In the genomic region with DNA sequence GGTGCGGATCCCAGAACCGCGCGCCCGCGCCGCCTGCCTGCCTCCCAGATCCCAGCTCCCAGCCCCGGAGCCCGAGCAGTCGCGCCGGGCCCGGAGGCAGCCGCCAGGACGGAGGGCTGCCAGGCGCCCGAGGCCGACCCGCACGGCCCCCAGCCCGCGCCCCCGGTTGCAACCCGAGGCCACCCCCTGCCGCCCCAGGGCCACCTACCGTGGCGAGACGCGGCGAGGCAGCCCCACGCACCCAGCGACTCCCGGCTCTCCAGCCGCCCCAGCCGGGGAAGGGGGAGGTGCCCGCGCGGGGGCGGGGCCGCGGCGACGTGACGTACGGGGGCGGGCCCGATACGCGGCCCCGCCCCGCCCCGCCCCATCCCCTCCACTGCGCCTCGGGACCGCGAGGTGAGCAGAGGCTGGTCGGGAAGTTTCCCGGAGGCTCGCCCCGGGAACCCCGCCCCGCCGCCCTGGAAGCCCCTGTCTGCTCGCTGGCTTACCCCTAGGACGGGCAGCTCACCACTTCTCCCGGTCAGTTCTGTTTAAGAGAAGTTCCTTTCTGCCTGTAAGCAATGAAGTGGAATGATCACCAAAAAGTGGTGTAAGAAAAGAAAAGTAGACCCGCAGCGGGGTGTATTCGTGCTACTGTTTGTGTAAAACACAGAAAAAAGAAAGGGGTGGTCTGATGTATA, we compare ENCODE assay signal across 8 cellular contexts. TPM values are rescaled to one million over a fixed set of nuclear protein-coding genes. Genes with fewer than 3 reads are reported as not detected.
A peak's percentile ranks its signal among the peaks of the same experiment; 100 is the strongest.
DNase-seq lines count a peak whose midpoint lies in the region; ATAC-seq and TF ChIP-seq lines count a peak whose summit lies in the region.

Gene TPST2 (minus strand): TSS at position 288 of the 680 bp plus-strand sequence. CDS start 48,502 bp downstream, outside the sequence.

- H3K36me3 Mint-ChIP-seq in activated T-helper 17 cell treated with anti-CD3 and anti-CD28 coated beads, Interleukin-2, amount 50 U/mL, for 72 hours (ENCODE audit: low read depth): peaks cover 7% of the 10 kb centered on the region
- H3K36me3 Mint-ChIP-seq in natural killer cell: no peaks in the 10 kb centered on the region

- peak within 1 kb of the TSS; percentile 93 for H3K4me2 ChIP-seq in BLaER1

- H3K4me3 Mint-ChIP-seq in activated T-helper 17 cell treated with anti-CD3 and anti-CD28 coated beads, Interleukin-2, amount 50 U/mL, for 72 hours: peak within 1 kb of the TSS; percentile 94
- H3K4me3 Mint-ChIP-seq in natural killer cell: peak within 1 kb of the TSS; percentile 94

- ATAC-seq in GM19328 (IDR thresholded peaks at IDR 0.05; ENCODE audit: unreplicated experiment) (peak; percentile 66), HG03565 (IDR thresholded peaks at IDR 0.05; ENCODE audit: unreplicated experiment) (peak; percentile 46), natural killer cell (peak; percentile 73 to 89 (median 77))
- ATAC-seq in activated T-helper 17 cell treated with anti-CD3 and anti-CD28 coated beads, Interleukin-2, amount 50 U/mL, for 72 hours (replicated peaks): peak; percentile 92

- TF ChIP-seq CTCF in fibroblast of mammary gland (conservative IDR thresholded peaks at IDR 0.05; ENCODE audit: control insufficient read depth, insufficient read depth, low read depth, low read length) (no peak), natural killer cell (IDR thresholded peaks at IDR 0.05) (no peak)

- no peaks in the 10 kb centered on the region for H3K27me3 ChIP-seq in BLaER1

- peak within 1 kb of the TSS; percentile 93 for H3K27ac ChIP-seq in BLaER1

- H3K9me3 Mint-ChIP-seq in activated T-helper 17 cell treated with anti-CD3 and anti-CD28 coated beads, Interleukin-2, amount 50 U/mL, for 72 hours: no peaks in the 10 kb centered on the region
- no peaks in the 10 kb centered on the region for H3K9me3 Mint-ChIP-seq in natural killer cell

- H3K9ac ChIP-seq in BLaER1: peak within 1 kb of the TSS; percentile 96

- H3K4me3 ChIP-seq in BLaER1 (peak within 1 kb of the TSS; percentile 99), fibroblast of mammary gland (ENCODE audit: control insufficient read depth, low read depth, low read length) (peak within 1 kb of the TSS; percentile 69)

- H3K36me3 ChIP-seq in BLaER1: peaks cover 9% of the 10 kb centered on the region

- H3K4me1 ChIP-seq in BLaER1: peaks cover 62% of the 10 kb centered on the region

- peak within 1 kb of the TSS; percentile 89 for H3K27ac Mint-ChIP-seq in activated T-helper 17 cell treated with anti-CD3 and anti-CD28 coated beads, Interleukin-2, amount 50 U/mL, for 72 hours
- peak within 1 kb of the TSS; percentile 92 to 94 for H3K27ac Mint-ChIP-seq in natural killer cell

- intact Hi-C loops in natural killer cell (cut with micrococcal nuclease): loop anchor here (1.0 to 5.0 kb wide), 4 partner anchors 43 to 88 kb away; no protein-coding TSS in a partner anchor

- no peaks in the 10 kb centered on the region for H3K27me3 Mint-ChIP-seq in activated T-helper 17 cell treated with anti-CD3 and anti-CD28 coated beads, Interleukin-2, amount 50 U/mL, for 72 hours
- no peaks in the 10 kb centered on the region for H3K27me3 Mint-ChIP-seq in natural killer cell (ENCODE audit: low read depth in 2 of 2)

- DNase-seq in fibroblast of mammary gland (ENCODE audit: low read depth) (peak; percentile 49), natural killer cell (peak; percentile 79)
- peak; percentile 53 to 91 (median 78) for DNase-seq in stimulated activated naive CD4-positive, alpha-beta T cell (lab: John Stamatoyannopoulos, UW)

- peaks cover 5% of the 10 kb centered on the region; the same call in 1 of the 2 replicates for H3K9me3 ChIP-seq in BLaER1

- peaks cover 48% of the 10 kb centered on the region for H4K20me1 ChIP-seq in BLaER1

- H3K4me1 Mint-ChIP-seq in activated T-helper 17 cell treated with anti-CD3 and anti-CD28 coated beads, Interleukin-2, amount 50 U/mL, for 72 hours: peaks cover 47% of the 10 kb centered on the region
- H3K4me1 Mint-ChIP-seq in natural killer cell: peaks cover 67 to 78% of the 10 kb centered on the region in 2 donors

TF ChIP-seq in PFSK-1, 5 proteins besides CTCF, POLR2A, EP300 and RAD21:
- TF ChIP-seq REST (IDR thresholded peaks at IDR 0.05; ENCODE audit: insufficient read depth in 1 of 2, low read depth in 2 of 2, low read length in 2 of 2): no peak
- TF ChIP-seq FOXP2 (optimal IDR thresholded peaks at IDR 0.05; ENCODE audit: borderline replicate concordance, extremely low read depth, extremely low read length, insufficient read depth): peak; percentile 47
- peak; percentile 69; the same call in 1 of the 2 replicates for TF ChIP-seq SIN3A (IDR thresholded peaks at IDR 0.05; ENCODE audit: borderline replicate concordance, insufficient read depth, low read length)
- peak; percentile 62 for TF ChIP-seq POLR2AphosphoS5 (IDR thresholded peaks at IDR 0.05; ENCODE audit: low read depth, low read length)

RNA-seq across cellular contexts. Expression of gene TPST2, which starts in this region (rescaled TPM):
- 36.1 TPM for polyA plus RNA-seq in PFSK-1 (2012; ENCODE audit: insufficient read length, low read depth)
- 10 to 100 TPM; 23.2 to 27.5 TPM for total RNA-seq in activated T-helper 17 cell treated with anti-CD3 and anti-CD28 coated beads, Interleukin-2, amount 50 U/mL, for 72 hours
- total RNA-seq in natural killer cell: 100 to 1,000 TPM; 145 to 206 (median 155) TPM

Comparison
In these comparisons a context has a peak if more than half of its experiments do, and no peak if none do; other contexts are left out.
1. Peak in every context shown above with its lines: DNase-seq, ATAC-seq, H3K4me3 ChIP-seq and H3K27ac ChIP-seq.
2. RNA of gene TPST2 (total RNA-seq): 145 to 206 TPM in natural killer cell; 23.2 to 27.5 TPM in activated T-helper 17 cell treated with anti-CD3 and anti-CD28 coated beads, Interleukin-2, amount 50 U/mL, for 72 hours; every median in the first group is over 4 times any median in the second.